1 cellular context compared by ENCODE assay signal in genomic region chr17:35875439-35876139, GRCh38.
A peak's percentile ranks its signal among the peaks of the same experiment; 100 is the strongest.
TF ChIP-seq lines count a peak whose summit lies in the region.

No MANE protein-coding gene starts in this region.

TF ChIP-seq in GM12878, 131 proteins besides CTCF, POLR2A, EP300 and RAD21:
- TF ChIP-seq BACH1 (IDR thresholded peaks at IDR 0.05; ENCODE audit: borderline replicate concordance): no peak
- TF ChIP-seq KAT2A (conservative IDR thresholded peaks at IDR 0.05; ENCODE audit: control insufficient read depth, low read depth, low read length): no peak
- peak; percentile 39; the same call in 1 of the 2 replicates for TF ChIP-seq ATF2 (IDR thresholded peaks at IDR 0.05; ENCODE audit: low read length)
- TF ChIP-seq RCOR1 (conservative IDR thresholded peaks at IDR 0.05; ENCODE audit: low read depth, low read length): no peak
- no peak for TF ChIP-seq SIX5 (IDR thresholded peaks at IDR 0.05; ENCODE audit: low read depth, low read length, severe bottlenecking)
- peak; percentile 38; the same call in 1 of the 2 replicates for TF ChIP-seq RUNX3 (IDR thresholded peaks at IDR 0.05; ENCODE audit: low read length)
- TF ChIP-seq IKZF1 (conservative IDR thresholded peaks at IDR 0.05): no peak; the same call in 1 of the 2 replicates
- no peak for TF ChIP-seq ELK1 (IDR thresholded peaks at IDR 0.05; ENCODE audit: low read depth, low read length)
- no peak for TF ChIP-seq PML (IDR thresholded peaks at IDR 0.05; ENCODE audit: low read length)
- TF ChIP-seq SMC3 (IDR thresholded peaks at IDR 0.05; ENCODE audit: borderline replicate concordance, low read length): no peak
- TF ChIP-seq NR2F1 (conservative IDR thresholded peaks at IDR 0.05): 0 out of 2 replicates have a peak, but pooled peaks have one; percentile 21
- TF ChIP-seq HDGF (IDR thresholded peaks at IDR 0.05): peak; percentile 63; the same call in 1 of the 2 replicates
- peak; percentile 44; the same call in 1 of the 2 replicates for TF ChIP-seq YY1 (IDR thresholded peaks at IDR 0.05; ENCODE audit: low read depth, low read length)
- TF ChIP-seq TBL1XR1 (IDR thresholded peaks at IDR 0.05; ENCODE audit: low read depth, low read length): no peak
- peak in 1 of 2 experiments; percentile 28; a peak in 1 of 4 replicates for TF ChIP-seq IKZF2 (IDR thresholded peaks at IDR 0.05)
- no peak for TF ChIP-seq FOXK2 (IDR thresholded peaks at IDR 0.05)
- peak; percentile 27; the same call in 1 of the 2 replicates for TF ChIP-seq EED (IDR thresholded peaks at IDR 0.05; ENCODE audit: low read depth)
- TF ChIP-seq SPI1 (IDR thresholded peaks at IDR 0.05; ENCODE audit: borderline replicate concordance, insufficient read depth, low read depth, low read length): peak; percentile 49; the same call in 1 of the 2 replicates
- no peak for TF ChIP-seq MEF2A (IDR thresholded peaks at IDR 0.05; ENCODE audit: insufficient read depth, low read depth, low read length)
- 0 out of 2 replicates have a peak, but pooled peaks have one; percentile 27 for TF ChIP-seq DPF2 (IDR thresholded peaks at IDR 0.05)
- no peak for TF ChIP-seq BCL11A (IDR thresholded peaks at IDR 0.05; ENCODE audit: low read depth, low read length)
- no peak for TF ChIP-seq CUX1 (IDR thresholded peaks at IDR 0.05; ENCODE audit: insufficient replicate concordance, low read depth, low read length)
- TF ChIP-seq CBFB (IDR thresholded peaks at IDR 0.05; ENCODE audit: low read depth): no peak
- TF ChIP-seq MYC (IDR thresholded peaks at IDR 0.05; ENCODE audit: insufficient read depth, insufficient read length, insufficient replicate concordance, low read length, severe bottlenecking): no peak
- TF ChIP-seq ZNF592 (IDR thresholded peaks at IDR 0.05): no peak
- no peak for TF ChIP-seq SMAD5 (IDR thresholded peaks at IDR 0.05; ENCODE audit: low read depth)
- 0 out of 2 replicates have a peak, but pooled peaks have one; percentile 27 for TF ChIP-seq NBN (IDR thresholded peaks at IDR 0.05)
- TF ChIP-seq MLLT1 (IDR thresholded peaks at IDR 0.05): peak; percentile 45; the same call in 1 of the 2 replicates
- TF ChIP-seq ZNF24 (IDR thresholded peaks at IDR 0.05): peak; percentile 90
- no peak for TF ChIP-seq YBX1 (IDR thresholded peaks at IDR 0.05)
- TF ChIP-seq NFIC (IDR thresholded peaks at IDR 0.05; ENCODE audit: low read depth, low read length): peak; percentile 64; the same call in 1 of the 2 replicates
- no peak for TF ChIP-seq ATF3 (IDR thresholded peaks at IDR 0.05; ENCODE audit: borderline replicate concordance, extremely low read depth, low read depth, low read length)
- no peak for TF ChIP-seq REST (IDR thresholded peaks at IDR 0.05; ENCODE audit: low read depth, low read length)
- no peak for TF ChIP-seq POLR2AphosphoS5 (IDR thresholded peaks at IDR 0.05; ENCODE audit: low read length)
- peak in 1 of 2 experiments; percentile 58; a peak in 1 of 4 replicates for TF ChIP-seq ETV6 (conservative IDR thresholded peaks at IDR 0.05 in 1 of 2, IDR thresholded peaks at IDR 0.05 in 1 of 2; ENCODE audit: borderline replicate concordance in 1 of 2, low read depth in 1 of 2)
- no peak for TF ChIP-seq PAX8 (IDR thresholded peaks at IDR 0.05)
- TF ChIP-seq CREM (IDR thresholded peaks at IDR 0.05; ENCODE audit: low read depth): no peak
- TF ChIP-seq MTA2 (IDR thresholded peaks at IDR 0.05; ENCODE audit: low read depth): no peak
